Comparison of ENCODE assay signal across 23 cellular contexts in the genomic region with DNA sequence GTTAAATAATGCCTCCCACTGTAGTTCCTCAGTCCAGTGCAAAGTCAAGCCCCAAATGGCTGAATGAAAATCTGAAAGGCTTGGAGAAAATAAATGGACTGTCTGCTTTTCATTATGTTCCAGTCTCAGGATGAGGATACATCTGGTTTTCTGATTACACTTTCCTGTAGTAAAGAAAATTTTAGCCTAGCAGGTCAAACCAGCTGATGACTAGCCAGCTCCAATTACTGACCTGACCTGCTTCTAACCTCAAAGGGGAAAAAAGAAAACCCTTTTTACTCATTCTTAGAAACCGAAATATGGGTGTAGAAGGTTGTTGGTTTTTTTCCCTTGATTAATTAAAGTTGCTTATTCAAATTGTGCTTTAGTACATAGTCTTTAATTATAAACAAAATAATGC.
A peak's percentile ranks its signal among the peaks of the same experiment; 100 is the strongest.
DNase-seq lines count a peak whose midpoint lies in the region; ATAC-seq, FAIRE-seq and TF ChIP-seq lines count a peak whose summit lies in the region.
"Had no signal": no experiment of that assay in that cellular context is flagged by ENCODE, and none has a peak within 500 bp of the region (broad histone marks: within the 10 kb centered on the region; RNA-seq: fewer than 3 reads in every experiment).

No MANE protein-coding gene starts in this region.

- no peak overlapping the region for H3K27ac Mint-ChIP-seq in CD4-positive, alpha-beta memory T cell
- H3K27ac Mint-ChIP-seq in type B pancreatic cell: no peak overlapping the region
- H3K27ac Mint-ChIP-seq: activated naive CD8-positive, alpha-beta T cell treated with anti-CD3 and anti-CD28 coated beads for 36 hours; activated T-helper 1 cell treated with anti-CD3 and anti-CD28 coated beads, Interleukin-12 subunit alpha, Interleukin-12 subunit beta, Interleukin-2, Interleukin-4 antibody, amounts not matched to agents 30 ng/mL and 10 ng/mL and 1 ng/mL, durations not matched to agents 14 hours and 24 hours and 36 hours; CD14-positive monocyte; stimulated activated naive B cell treated with anti-CD40 and anti-IgM and Interleukin-4, amounts not matched to agents 10 μg/mL and 1 μg/mL and 100 μg/mL, for 72 hours; T-helper 17 cell had no signal

- H3K4me1 Mint-ChIP-seq in CD4-positive, alpha-beta memory T cell: no peaks in the 10 kb centered on the region
- H3K4me1 Mint-ChIP-seq in type B pancreatic cell (ENCODE audit: unreplicated experiment): peaks cover 26% of the 10 kb centered on the region
- H3K4me1 Mint-ChIP-seq: activated naive CD8-positive, alpha-beta T cell treated with anti-CD3 and anti-CD28 coated beads for 36 hours; CD14-positive monocyte; stimulated activated naive B cell treated with anti-CD40 and anti-IgM and Interleukin-4, amounts not matched to agents 10 μg/mL and 1 μg/mL and 100 μg/mL, for 72 hours; T-helper 17 cell had no signal

- POLR2A ChIA-PET in CD4-positive, alpha-beta memory T cell (lab: Charles Lee; ENCODE audit: partially characterized antibody): no interaction called here

- DNase-seq in H54 (ENCODE audit: insufficient read length, low spot score): no peak
- DNase-seq in RWPE2 (ENCODE audit: low spot score): no peak
- no peak for DNase-seq in epithelial cell of prostate (ENCODE audit: low read depth, low spot score)
- DNase-seq in renal cortical epithelial cell (ENCODE audit: low read depth): peak; percentile 28
- DNase-seq in CD4-positive, alpha-beta memory T cell: no peak
- DNase-seq in type B pancreatic cell (ENCODE audit: extremely low spot score, unreplicated experiment): no peak
- DNase-seq in amniotic stem cell (lab: John Stamatoyannopoulos, UW): no peak
- DNase-seq: activated CD4-positive, CD25-positive, alpha-beta regulatory T cell; activated naive CD8-positive, alpha-beta T cell treated with anti-CD3 and anti-CD28 coated beads for 36 hours; DMS 273 treated with DMSO at 0.1 percent for 48 hours; midbrain; MV-4-11; NCI-H2029 treated with DMSO at 0.1 percent for 48 hours; NCI-H524; retina; SIG-M5; stimulated activated naive B cell treated with anti-CD40 and anti-IgM and Interleukin-4, amounts not matched to agents 10 μg/mL and 1 μg/mL and 100 μg/mL, for 72 hours; T-helper 17 cell; thyroid gland had no signal

- FAIRE-seq in H54 (lab: Jason Lieb, UNC): peak; percentile 91
- FAIRE-seq: frontal cortex had no signal

- TF ChIP-seq CTCF in RWPE2 (IDR thresholded peaks at IDR 0.05; ENCODE audit: poor library complexity, severe bottlenecking): no peak
- no peak for TF ChIP-seq CTCF in type B pancreatic cell (conservative IDR thresholded peaks at IDR 0.05)

- H3K9me3 ChIP-seq in RWPE2 (ENCODE audit: severe bottlenecking): no peaks in the 10 kb centered on the region
- no peaks in the 10 kb centered on the region for H3K9me3 ChIP-seq in CD4-positive, alpha-beta memory T cell (ENCODE audit: control insufficient read depth in 1 of 2, low read length in 2 of 2)
- H3K9me3 ChIP-seq: thyroid gland had no signal

- H3K36me3 Mint-ChIP-seq in CD4-positive, alpha-beta memory T cell: no peaks in the 10 kb centered on the region
- H3K36me3 Mint-ChIP-seq in type B pancreatic cell: peaks cover 3% of the 10 kb centered on the region
- H3K36me3 Mint-ChIP-seq: activated naive CD8-positive, alpha-beta T cell treated with anti-CD3 and anti-CD28 coated beads for 36 hours; CD14-positive monocyte; stimulated activated naive B cell treated with anti-CD40 and anti-IgM and Interleukin-4, amounts not matched to agents 10 μg/mL and 1 μg/mL and 100 μg/mL, for 72 hours had no signal

- H3K27me3 ChIP-seq in RWPE2 (ENCODE audit: insufficient read depth, poor library complexity, severe bottlenecking): no peaks in the 10 kb centered on the region
- no peaks in the 10 kb centered on the region for H3K27me3 ChIP-seq in CD4-positive, alpha-beta memory T cell (ENCODE audit: insufficient read depth, low read length)
- H3K27me3 ChIP-seq: thyroid gland had no signal

- peak; percentile 75 for ATAC-seq in RWPE2 (ENCODE audit: low read depth)
- ATAC-seq in GM21390 (IDR thresholded peaks at IDR 0.05; ENCODE audit: unreplicated experiment): no peak
- ATAC-seq: stimulated activated naive B cell treated with anti-CD40 and anti-IgM and Interleukin-4, amounts not matched to agents 10 μg/mL and 1 μg/mL and 100 μg/mL, for 72 hours; T-helper 17 cell had no signal

- peaks cover 3 to 4% of the 10 kb centered on the region in 2 donors for H3K27me3 Mint-ChIP-seq in CD4-positive, alpha-beta memory T cell
- no peaks in the 10 kb centered on the region for H3K27me3 Mint-ChIP-seq in type B pancreatic cell
- H3K27me3 Mint-ChIP-seq: stimulated activated naive B cell treated with anti-CD40 and anti-IgM and Interleukin-4, amounts not matched to agents 10 μg/mL and 1 μg/mL and 100 μg/mL, for 72 hours; T-helper 17 cell had no signal

- peak overlapping the region; percentile 60 for H3K27ac ChIP-seq in RWPE2 (ENCODE audit: poor library complexity, severe bottlenecking)
- H3K27ac ChIP-seq in epithelial cell of prostate: peak overlapping the region; percentile 11
- no peak overlapping the region for H3K27ac ChIP-seq in CD4-positive, alpha-beta memory T cell (ENCODE audit: low read depth, low read length)
- H3K27ac ChIP-seq: thyroid gland had no signal

- H3K9me3 Mint-ChIP-seq in CD4-positive, alpha-beta memory T cell: peaks cover 0 to 2% (median 0%) of the 10 kb centered on the region in 8 donors
- H3K9me3 Mint-ChIP-seq in type B pancreatic cell: peaks cover 15% of the 10 kb centered on the region
- H3K9me3 Mint-ChIP-seq: activated naive CD8-positive, alpha-beta T cell treated with anti-CD3 and anti-CD28 coated beads for 36 hours; activated T-helper 1 cell treated with anti-CD3 and anti-CD28 coated beads, Interleukin-12 subunit alpha, Interleukin-12 subunit beta, Interleukin-2, Interleukin-4 antibody, amounts not matched to agents 30 ng/mL and 10 ng/mL and 1 ng/mL, durations not matched to agents 14 hours and 24 hours and 36 hours had no signal

- no peak overlapping the region for H3K4me3 ChIP-seq in RWPE2 (ENCODE audit: severe bottlenecking)
- H3K4me3 ChIP-seq in CD4-positive, alpha-beta memory T cell (ENCODE audit: low read length in 2 of 2): no peak overlapping the region
- H3K4me3 ChIP-seq: thyroid gland had no signal

- no peak overlapping the region for H3K4me3 Mint-ChIP-seq in CD4-positive, alpha-beta memory T cell
- no peak overlapping the region for H3K4me3 Mint-ChIP-seq in type B pancreatic cell
- H3K4me3 Mint-ChIP-seq: activated naive CD8-positive, alpha-beta T cell treated with anti-CD3 and anti-CD28 coated beads for 36 hours; activated T-helper 1 cell treated with anti-CD3 and anti-CD28 coated beads, Interleukin-12 subunit alpha, Interleukin-12 subunit beta, Interleukin-2, Interleukin-4 antibody, amounts not matched to agents 30 ng/mL and 10 ng/mL and 1 ng/mL, durations not matched to agents 14 hours and 24 hours and 36 hours; CD14-positive monocyte; stimulated activated naive B cell treated with anti-CD40 and anti-IgM and Interleukin-4, amounts not matched to agents 10 μg/mL and 1 μg/mL and 100 μg/mL, for 72 hours; T-helper 17 cell had no signal

- H3K4me1 ChIP-seq in RWPE2 (ENCODE audit: insufficient read depth, poor library complexity, severe bottlenecking): peaks cover 39% of the 10 kb centered on the region
- no peaks in the 10 kb centered on the region for H3K4me1 ChIP-seq in CD4-positive, alpha-beta memory T cell (ENCODE audit: insufficient read depth, low read length)
- H3K4me1 ChIP-seq: thyroid gland had no signal

- no peak for TF ChIP-seq POLR2A in H54 (IDR thresholded peaks at IDR 0.05; ENCODE audit: low read depth, low read length)

- intact Hi-C loops in CD4-positive, alpha-beta memory T cell (cut with micrococcal nuclease): no loop called here

- CTCF ChIA-PET in CD4-positive, alpha-beta memory T cell (lab: Charles Lee; ENCODE audit: partially characterized antibody): no interaction called here

- no peaks in the 10 kb centered on the region for H3K36me3 ChIP-seq in RWPE2 (ENCODE audit: low read depth)
- H3K36me3 ChIP-seq in CD4-positive, alpha-beta memory T cell (ENCODE audit: insufficient read depth, low read length): no peaks in the 10 kb centered on the region
- H3K36me3 ChIP-seq: thyroid gland had no signal
